ENCODE assay signal across 1 cellular context in the genomic region with DNA sequence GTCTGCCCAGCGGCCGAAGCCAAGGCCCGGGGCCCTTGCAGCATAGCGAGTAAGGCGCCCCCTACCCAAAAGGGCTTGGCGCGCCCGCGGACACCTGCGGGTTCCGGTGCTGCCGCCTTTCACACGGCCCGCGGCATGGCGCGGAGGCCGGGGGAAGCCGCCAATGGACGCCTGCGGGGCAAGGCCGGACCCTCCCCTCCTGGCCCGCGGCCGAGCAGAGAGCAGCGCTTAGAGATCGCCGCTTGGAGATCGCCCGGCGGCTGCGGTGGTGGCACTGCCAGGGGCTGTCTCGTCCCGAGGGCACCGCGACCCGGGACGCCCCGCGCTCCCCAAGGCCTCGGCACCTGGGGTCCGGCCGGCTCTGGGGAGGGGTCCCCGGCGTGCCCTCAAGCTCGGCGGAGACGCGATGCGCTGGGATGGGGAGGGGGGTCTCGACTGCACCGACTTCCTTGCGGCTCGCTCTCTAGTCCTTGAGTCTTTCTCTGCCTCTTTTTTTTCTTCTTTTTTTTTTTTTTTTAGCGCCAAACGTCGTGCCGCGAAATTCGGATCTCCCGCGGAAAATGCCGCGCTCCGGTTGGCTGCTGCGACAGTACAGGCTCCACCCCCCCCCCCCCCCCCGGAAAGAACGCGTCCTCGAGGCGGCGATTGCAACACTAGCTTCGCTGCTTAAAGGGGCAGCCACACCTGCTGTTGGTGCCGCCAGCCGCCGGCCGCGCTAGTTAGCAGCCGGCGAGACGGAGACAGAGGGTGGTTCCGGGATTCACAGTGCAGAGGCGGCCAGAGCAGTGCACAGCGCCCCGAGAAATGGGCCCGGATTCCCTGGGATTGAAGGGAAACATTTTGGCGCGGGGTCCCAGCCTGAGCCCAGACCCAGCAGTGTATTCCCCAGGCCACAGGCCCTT.
TF ChIP-seq lines count a peak whose summit lies in the region.

Gene E2F2, minus strand, starts transcription at position 484 of the 902 bp plus-strand sequence. Its CDS starts 440 bp downstream, at position 44.

TF ChIP-seq in K562, 482 proteins besides CTCF, POLR2A, EP300 and RAD21 (continued from another document and continues in another):
- TF ChIP-seq, protein P1, sequence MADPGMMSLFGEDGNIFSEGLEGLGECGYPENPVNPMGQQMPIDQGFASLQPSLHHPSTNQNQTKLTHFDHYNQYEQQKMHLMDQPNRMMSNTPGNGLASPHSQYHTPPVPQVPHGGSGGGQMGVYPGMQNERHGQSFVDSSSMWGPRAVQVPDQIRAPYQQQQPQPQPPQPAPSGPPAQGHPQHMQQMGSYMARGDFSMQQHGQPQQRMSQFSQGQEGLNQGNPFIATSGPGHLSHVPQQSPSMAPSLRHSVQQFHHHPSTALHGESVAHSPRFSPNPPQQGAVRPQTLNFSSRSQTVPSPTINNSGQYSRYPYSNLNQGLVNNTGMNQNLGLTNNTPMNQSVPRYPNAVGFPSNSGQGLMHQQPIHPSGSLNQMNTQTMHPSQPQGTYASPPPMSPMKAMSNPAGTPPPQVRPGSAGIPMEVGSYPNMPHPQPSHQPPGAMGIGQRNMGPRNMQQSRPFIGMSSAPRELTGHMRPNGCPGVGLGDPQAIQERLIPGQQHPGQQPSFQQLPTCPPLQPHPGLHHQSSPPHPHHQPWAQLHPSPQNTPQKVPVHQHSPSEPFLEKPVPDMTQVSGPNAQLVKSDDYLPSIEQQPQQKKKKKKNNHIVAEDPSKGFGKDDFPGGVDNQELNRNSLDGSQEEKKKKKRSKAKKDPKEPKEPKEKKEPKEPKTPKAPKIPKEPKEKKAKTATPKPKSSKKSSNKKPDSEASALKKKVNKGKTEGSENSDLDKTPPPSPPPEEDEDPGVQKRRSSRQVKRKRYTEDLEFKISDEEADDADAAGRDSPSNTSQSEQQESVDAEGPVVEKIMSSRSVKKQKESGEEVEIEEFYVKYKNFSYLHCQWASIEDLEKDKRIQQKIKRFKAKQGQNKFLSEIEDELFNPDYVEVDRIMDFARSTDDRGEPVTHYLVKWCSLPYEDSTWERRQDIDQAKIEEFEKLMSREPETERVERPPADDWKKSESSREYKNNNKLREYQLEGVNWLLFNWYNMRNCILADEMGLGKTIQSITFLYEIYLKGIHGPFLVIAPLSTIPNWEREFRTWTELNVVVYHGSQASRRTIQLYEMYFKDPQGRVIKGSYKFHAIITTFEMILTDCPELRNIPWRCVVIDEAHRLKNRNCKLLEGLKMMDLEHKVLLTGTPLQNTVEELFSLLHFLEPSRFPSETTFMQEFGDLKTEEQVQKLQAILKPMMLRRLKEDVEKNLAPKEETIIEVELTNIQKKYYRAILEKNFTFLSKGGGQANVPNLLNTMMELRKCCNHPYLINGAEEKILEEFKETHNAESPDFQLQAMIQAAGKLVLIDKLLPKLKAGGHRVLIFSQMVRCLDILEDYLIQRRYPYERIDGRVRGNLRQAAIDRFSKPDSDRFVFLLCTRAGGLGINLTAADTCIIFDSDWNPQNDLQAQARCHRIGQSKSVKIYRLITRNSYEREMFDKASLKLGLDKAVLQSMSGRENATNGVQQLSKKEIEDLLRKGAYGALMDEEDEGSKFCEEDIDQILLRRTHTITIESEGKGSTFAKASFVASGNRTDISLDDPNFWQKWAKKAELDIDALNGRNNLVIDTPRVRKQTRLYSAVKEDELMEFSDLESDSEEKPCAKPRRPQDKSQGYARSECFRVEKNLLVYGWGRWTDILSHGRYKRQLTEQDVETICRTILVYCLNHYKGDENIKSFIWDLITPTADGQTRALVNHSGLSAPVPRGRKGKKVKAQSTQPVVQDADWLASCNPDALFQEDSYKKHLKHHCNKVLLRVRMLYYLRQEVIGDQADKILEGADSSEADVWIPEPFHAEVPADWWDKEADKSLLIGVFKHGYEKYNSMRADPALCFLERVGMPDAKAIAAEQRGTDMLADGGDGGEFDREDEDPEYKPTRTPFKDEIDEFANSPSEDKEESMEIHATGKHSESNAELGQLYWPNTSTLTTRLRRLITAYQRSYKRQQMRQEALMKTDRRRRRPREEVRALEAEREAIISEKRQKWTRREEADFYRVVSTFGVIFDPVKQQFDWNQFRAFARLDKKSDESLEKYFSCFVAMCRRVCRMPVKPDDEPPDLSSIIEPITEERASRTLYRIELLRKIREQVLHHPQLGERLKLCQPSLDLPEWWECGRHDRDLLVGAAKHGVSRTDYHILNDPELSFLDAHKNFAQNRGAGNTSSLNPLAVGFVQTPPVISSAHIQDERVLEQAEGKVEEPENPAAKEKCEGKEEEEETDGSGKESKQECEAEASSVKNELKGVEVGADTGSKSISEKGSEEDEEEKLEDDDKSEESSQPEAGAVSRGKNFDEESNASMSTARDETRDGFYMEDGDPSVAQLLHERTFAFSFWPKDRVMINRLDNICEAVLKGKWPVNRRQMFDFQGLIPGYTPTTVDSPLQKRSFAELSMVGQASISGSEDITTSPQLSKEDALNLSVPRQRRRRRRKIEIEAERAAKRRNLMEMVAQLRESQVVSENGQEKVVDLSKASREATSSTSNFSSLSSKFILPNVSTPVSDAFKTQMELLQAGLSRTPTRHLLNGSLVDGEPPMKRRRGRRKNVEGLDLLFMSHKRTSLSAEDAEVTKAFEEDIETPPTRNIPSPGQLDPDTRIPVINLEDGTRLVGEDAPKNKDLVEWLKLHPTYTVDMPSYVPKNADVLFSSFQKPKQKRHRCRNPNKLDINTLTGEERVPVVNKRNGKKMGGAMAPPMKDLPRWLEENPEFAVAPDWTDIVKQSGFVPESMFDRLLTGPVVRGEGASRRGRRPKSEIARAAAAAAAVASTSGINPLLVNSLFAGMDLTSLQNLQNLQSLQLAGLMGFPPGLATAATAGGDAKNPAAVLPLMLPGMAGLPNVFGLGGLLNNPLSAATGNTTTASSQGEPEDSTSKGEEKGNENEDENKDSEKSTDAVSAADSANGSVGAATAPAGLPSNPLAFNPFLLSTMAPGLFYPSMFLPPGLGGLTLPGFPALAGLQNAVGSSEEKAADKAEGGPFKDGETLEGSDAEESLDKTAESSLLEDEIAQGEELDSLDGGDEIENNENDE (IDR thresholded peaks at IDR 0.05; ENCODE audit: low read depth, low read length) = no peak
- TF ChIP-seq, protein P2, sequence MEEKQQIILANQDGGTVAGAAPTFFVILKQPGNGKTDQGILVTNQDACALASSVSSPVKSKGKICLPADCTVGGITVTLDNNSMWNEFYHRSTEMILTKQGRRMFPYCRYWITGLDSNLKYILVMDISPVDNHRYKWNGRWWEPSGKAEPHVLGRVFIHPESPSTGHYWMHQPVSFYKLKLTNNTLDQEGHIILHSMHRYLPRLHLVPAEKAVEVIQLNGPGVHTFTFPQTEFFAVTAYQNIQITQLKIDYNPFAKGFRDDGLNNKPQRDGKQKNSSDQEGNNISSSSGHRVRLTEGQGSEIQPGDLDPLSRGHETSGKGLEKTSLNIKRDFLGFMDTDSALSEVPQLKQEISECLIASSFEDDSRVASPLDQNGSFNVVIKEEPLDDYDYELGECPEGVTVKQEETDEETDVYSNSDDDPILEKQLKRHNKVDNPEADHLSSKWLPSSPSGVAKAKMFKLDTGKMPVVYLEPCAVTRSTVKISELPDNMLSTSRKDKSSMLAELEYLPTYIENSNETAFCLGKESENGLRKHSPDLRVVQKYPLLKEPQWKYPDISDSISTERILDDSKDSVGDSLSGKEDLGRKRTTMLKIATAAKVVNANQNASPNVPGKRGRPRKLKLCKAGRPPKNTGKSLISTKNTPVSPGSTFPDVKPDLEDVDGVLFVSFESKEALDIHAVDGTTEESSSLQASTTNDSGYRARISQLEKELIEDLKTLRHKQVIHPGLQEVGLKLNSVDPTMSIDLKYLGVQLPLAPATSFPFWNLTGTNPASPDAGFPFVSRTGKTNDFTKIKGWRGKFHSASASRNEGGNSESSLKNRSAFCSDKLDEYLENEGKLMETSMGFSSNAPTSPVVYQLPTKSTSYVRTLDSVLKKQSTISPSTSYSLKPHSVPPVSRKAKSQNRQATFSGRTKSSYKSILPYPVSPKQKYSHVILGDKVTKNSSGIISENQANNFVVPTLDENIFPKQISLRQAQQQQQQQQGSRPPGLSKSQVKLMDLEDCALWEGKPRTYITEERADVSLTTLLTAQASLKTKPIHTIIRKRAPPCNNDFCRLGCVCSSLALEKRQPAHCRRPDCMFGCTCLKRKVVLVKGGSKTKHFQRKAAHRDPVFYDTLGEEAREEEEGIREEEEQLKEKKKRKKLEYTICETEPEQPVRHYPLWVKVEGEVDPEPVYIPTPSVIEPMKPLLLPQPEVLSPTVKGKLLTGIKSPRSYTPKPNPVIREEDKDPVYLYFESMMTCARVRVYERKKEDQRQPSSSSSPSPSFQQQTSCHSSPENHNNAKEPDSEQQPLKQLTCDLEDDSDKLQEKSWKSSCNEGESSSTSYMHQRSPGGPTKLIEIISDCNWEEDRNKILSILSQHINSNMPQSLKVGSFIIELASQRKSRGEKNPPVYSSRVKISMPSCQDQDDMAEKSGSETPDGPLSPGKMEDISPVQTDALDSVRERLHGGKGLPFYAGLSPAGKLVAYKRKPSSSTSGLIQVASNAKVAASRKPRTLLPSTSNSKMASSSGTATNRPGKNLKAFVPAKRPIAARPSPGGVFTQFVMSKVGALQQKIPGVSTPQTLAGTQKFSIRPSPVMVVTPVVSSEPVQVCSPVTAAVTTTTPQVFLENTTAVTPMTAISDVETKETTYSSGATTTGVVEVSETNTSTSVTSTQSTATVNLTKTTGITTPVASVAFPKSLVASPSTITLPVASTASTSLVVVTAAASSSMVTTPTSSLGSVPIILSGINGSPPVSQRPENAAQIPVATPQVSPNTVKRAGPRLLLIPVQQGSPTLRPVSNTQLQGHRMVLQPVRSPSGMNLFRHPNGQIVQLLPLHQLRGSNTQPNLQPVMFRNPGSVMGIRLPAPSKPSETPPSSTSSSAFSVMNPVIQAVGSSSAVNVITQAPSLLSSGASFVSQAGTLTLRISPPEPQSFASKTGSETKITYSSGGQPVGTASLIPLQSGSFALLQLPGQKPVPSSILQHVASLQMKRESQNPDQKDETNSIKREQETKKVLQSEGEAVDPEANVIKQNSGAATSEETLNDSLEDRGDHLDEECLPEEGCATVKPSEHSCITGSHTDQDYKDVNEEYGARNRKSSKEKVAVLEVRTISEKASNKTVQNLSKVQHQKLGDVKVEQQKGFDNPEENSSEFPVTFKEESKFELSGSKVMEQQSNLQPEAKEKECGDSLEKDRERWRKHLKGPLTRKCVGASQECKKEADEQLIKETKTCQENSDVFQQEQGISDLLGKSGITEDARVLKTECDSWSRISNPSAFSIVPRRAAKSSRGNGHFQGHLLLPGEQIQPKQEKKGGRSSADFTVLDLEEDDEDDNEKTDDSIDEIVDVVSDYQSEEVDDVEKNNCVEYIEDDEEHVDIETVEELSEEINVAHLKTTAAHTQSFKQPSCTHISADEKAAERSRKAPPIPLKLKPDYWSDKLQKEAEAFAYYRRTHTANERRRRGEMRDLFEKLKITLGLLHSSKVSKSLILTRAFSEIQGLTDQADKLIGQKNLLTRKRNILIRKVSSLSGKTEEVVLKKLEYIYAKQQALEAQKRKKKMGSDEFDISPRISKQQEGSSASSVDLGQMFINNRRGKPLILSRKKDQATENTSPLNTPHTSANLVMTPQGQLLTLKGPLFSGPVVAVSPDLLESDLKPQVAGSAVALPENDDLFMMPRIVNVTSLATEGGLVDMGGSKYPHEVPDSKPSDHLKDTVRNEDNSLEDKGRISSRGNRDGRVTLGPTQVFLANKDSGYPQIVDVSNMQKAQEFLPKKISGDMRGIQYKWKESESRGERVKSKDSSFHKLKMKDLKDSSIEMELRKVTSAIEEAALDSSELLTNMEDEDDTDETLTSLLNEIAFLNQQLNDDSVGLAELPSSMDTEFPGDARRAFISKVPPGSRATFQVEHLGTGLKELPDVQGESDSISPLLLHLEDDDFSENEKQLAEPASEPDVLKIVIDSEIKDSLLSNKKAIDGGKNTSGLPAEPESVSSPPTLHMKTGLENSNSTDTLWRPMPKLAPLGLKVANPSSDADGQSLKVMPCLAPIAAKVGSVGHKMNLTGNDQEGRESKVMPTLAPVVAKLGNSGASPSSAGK (IDR thresholded peaks at IDR 0.05) = peak; percentile 68
- TF ChIP-seq, protein P3, sequence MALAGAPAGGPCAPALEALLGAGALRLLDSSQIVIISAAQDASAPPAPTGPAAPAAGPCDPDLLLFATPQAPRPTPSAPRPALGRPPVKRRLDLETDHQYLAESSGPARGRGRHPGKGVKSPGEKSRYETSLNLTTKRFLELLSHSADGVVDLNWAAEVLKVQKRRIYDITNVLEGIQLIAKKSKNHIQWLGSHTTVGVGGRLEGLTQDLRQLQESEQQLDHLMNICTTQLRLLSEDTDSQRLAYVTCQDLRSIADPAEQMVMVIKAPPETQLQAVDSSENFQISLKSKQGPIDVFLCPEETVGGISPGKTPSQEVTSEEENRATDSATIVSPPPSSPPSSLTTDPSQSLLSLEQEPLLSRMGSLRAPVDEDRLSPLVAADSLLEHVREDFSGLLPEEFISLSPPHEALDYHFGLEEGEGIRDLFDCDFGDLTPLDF (CRISPR knock-in tag; IDR thresholded peaks at IDR 0.05) = peak; percentile 93
- TF ChIP-seq ZNF174 (CRISPR knock-in tag; IDR thresholded peaks at IDR 0.05) = no peak
- TF ChIP-seq ID3 (CRISPR knock-in tag; IDR thresholded peaks at IDR 0.05) = no peak
- TF ChIP-seq ID3 (tag; IDR thresholded peaks at IDR 0.05) = peak; percentile 45; the same call in 1 of the 2 replicates
- TF ChIP-seq CBX1 (IDR thresholded peaks at IDR 0.05; ENCODE audit: low read depth) = peak; percentile 52; the same call in 1 of the 2 replicates
- TF ChIP-seq HES1 (IDR thresholded peaks at IDR 0.05; ENCODE audit: low read depth) = no peak
- TF ChIP-seq, protein P4, sequence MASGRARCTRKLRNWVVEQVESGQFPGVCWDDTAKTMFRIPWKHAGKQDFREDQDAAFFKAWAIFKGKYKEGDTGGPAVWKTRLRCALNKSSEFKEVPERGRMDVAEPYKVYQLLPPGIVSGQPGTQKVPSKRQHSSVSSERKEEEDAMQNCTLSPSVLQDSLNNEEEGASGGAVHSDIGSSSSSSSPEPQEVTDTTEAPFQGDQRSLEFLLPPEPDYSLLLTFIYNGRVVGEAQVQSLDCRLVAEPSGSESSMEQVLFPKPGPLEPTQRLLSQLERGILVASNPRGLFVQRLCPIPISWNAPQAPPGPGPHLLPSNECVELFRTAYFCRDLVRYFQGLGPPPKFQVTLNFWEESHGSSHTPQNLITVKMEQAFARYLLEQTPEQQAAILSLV (tag; IDR thresholded peaks at IDR 0.05) = peak; percentile 53; the same call in 1 of the 2 replicates
- TF ChIP-seq NCOA1 (IDR thresholded peaks at IDR 0.05; ENCODE audit: low read depth) = 0 out of 2 replicates have a peak, but pooled peaks have one; percentile 8
- no peak for TF ChIP-seq BRCA1 (IDR thresholded peaks at IDR 0.05)
- no peak for TF ChIP-seq BRCA1 (CRISPR knock-in tag; IDR thresholded peaks at IDR 0.05)
- no peak; the same call in 1 of the 2 replicates for TF ChIP-seq PHB (CRISPR knock-in tag; IDR thresholded peaks at IDR 0.05)
- peak; percentile 47; the same call in 1 of the 2 replicates for TF ChIP-seq SP1 (CRISPR knock-in tag; IDR thresholded peaks at IDR 0.05)
